8 cellular contexts compared by ENCODE assay signal in genomic region chr19:588093-588742, GRCh38. TPM values are rescaled to one million over a fixed set of nuclear protein-coding genes. Genes with fewer than 3 reads are reported as not detected.
DNase-seq lines count a peak whose midpoint lies in the region; ATAC-seq, FAIRE-seq and TF ChIP-seq lines count a peak whose summit lies in the region.
"Had no signal": no experiment of that assay in that cellular context is flagged by ENCODE, and none has a peak within 500 bp of the region (broad histone marks: within the 10 kb centered on the region; RNA-seq: fewer than 3 reads in every experiment).

No MANE protein-coding gene starts in this region.

- peak; percentile 44 for FAIRE-seq in K562 (lab: Jason Lieb, UNC)

- H3K27me3 ChIP-seq in K562 (ENCODE audit: control insufficient read depth in 2 of 2, insufficient read depth in 2 of 2, low read length in 2 of 2): peaks cover 0 to 13% of the 10 kb centered on the region in 2 experiments; a peak in 2 of 5 replicates

- no TSS peak for BruUV-seq in K562 (replicated peaks; lab: Mats Ljungman, UMichigan)

- POLR2A ChIA-PET in K562 (lab: Yijun Ruan, JAX): no interaction called here

- TF ChIP-seq RAD21 in K562 (CRISPR knock-in tag; conservative IDR thresholded peaks at IDR 0.05 in 1 of 2, IDR thresholded peaks at IDR 0.05 in 1 of 2): 0 out of 4 replicates have a peak, but pooled peaks of 1 of the 2 experiments have one; percentile 18

- peaks cover 5% of the 10 kb centered on the region; the same call in 1 of the 3 replicates for H3K36me3 ChIP-seq in K562 (ENCODE audit: control insufficient read depth, insufficient read depth, low read length)

- CTCF ChIA-PET in K562 (lab: Yijun Ruan, JAX; ENCODE audit: low intra/inter-chr PET ratio): interaction anchor here (0.5 kb wide), 1 partner anchor 393 kb away, joined by 3 read pairs; no protein-coding TSS in a partner anchor

- in situ Hi-C loops in K562 (cut with MboI): no loop called here

- no peak overlapping the region for H3K4me2 ChIP-seq in K562 (ENCODE audit: insufficient read depth, low read length)

- H3K4me1 ChIP-seq in K562 (replicated peaks in 1 of 2; ENCODE audit: control insufficient read depth in 2 of 2, insufficient read depth in 2 of 2, low read length in 2 of 2): peaks cover 3 to 89% of the 10 kb centered on the region in 2 experiments; a peak in 3 of 5 replicates
- H3K4me1 ChIP-seq: gastrocnemius medialis had no signal

- no peaks in the 10 kb centered on the region for H3K9me3 ChIP-seq in K562 (replicated peaks; ENCODE audit: control insufficient read depth, insufficient read depth, low read depth, low read length)
- H3K9me3 ChIP-seq: gastrocnemius medialis had no signal

- no peaks in the 10 kb centered on the region for H3K9me1 ChIP-seq in K562 (ENCODE audit: control insufficient read depth, insufficient read depth, low read length)

- ATAC-seq in K562: peak; percentile 61
- no peak for ATAC-seq in HG03469 (IDR thresholded peaks at IDR 0.05; ENCODE audit: unreplicated experiment)

- intact Hi-C loops in K562 (cut with micrococcal nuclease): loop anchor here (10.0 kb wide), 2 partner anchors 53 to 147 kb away; partner anchors contain the start of gene CDC34

- peaks cover 21% of the 10 kb centered on the region for H4K20me1 ChIP-seq in K562 (replicated peaks; ENCODE audit: control insufficient read depth, insufficient read depth, low read length)

- DNase-seq in NCI-H187 treated with DMSO at 0.1 percent for 48 hours (lab: John Stamatoyannopoulos, UW): peak; percentile 10
- DNase-seq in T-helper 22 cell (ENCODE audit: low read depth): peak; percentile 32
- DNase-seq in K562 (ENCODE audit: extremely low read depth in 1 of 4, low spot score in 3 of 4): peak; percentile 39 to 76 (median 48)
- peak; percentile 82 for DNase-seq in iPS-NIHi11 (ENCODE audit: low spot score)
- DNase-seq in stimulated activated CD4-positive, alpha-beta T cell treated with anti-CD3 and anti-CD28 coated beads, Interleukin-15, amount 100 ng/mL, for 48 hours (ENCODE audit: low read depth in 2 of 2): peak; percentile 58 to 61
- DNase-seq: gastrocnemius medialis had no signal

- TF ChIP-seq EP300 in K562 (IDR thresholded peaks at IDR 0.05; ENCODE audit: low read length): no peak

- TF ChIP-seq POLR2A in K562 (conservative IDR thresholded peaks at IDR 0.05): no peak

- H3K9ac ChIP-seq in K562 (ENCODE audit: insufficient read depth in 1 of 2, low read depth in 2 of 2, low read length in 2 of 2): no peak overlapping the region

- WGBS in K562 (ENCODE audit: insufficient coverage, low coverage, missing lambda C conversion rate): 41% methylated on average over 27 of the region's 41 CpGs

- TF ChIP-seq CTCF in GM12873 (IDR thresholded peaks at IDR 0.05; ENCODE audit: insufficient read depth, low read depth, low read length, missing control alignments) (peak; percentile 63), K562 (IDR thresholded peaks at IDR 0.05 in 2 of 3, conservative IDR thresholded peaks at IDR 0.05 in 1 of 3; ENCODE audit: insufficient read depth in 2 of 3, low read depth in 1 of 3, low read length in 3 of 3) (peak; percentile 54 to 65 (median 64))

- H2AFZ ChIP-seq in K562 (ENCODE audit: low read depth, low read length): no peak overlapping the region

- no peaks in the 10 kb centered on the region for H3K79me2 ChIP-seq in K562 (ENCODE audit: control insufficient read depth, insufficient read depth, low read length)

- no peak overlapping the region for H3K4me3 ChIP-seq in K562
- H3K4me3 ChIP-seq: gastrocnemius medialis had no signal

- H3K27ac ChIP-seq in K562 (ENCODE audit: extremely low read depth, low read depth, low read length): no peak overlapping the region
- H3K27ac ChIP-seq: gastrocnemius medialis had no signal

RNA-seq across cellular contexts. Expression of gene HCN2, which starts 1.5 kb away (rescaled TPM):
- 2.7 and 8.1 TPM in 2 replicates for total RNA-seq in K562 (2011; cell fraction: chromatin; rRNA removed; ENCODE audit: low replicate concordance)
- total RNA-seq in K562 (2011; cell fraction: nucleolus; rRNA removed): 6.2 and 7.2 TPM in 2 replicates
- total RNA-seq in K562 (2011; cell fraction: nucleoplasm; rRNA removed): 3.6 and 3.7 TPM in 2 replicates
- total RNA-seq in K562 (2014; rRNA removed) (0.82 and 1.3 TPM in 2 replicates), K562 (2014; rRNA removed; fragmentation: Illumina TruSeq; extraction: Trizol) (0.29 and 0.40 TPM in 2 replicates), K562 (2015; rRNA removed; fragmentation: Illumina TruSeq; extraction: Trizol) (0.29 and 0.30 TPM in 2 replicates), K562 (2021) (3.9 and 4.2 TPM in 2 replicates)
- polyA plus RNA-seq in K562 (2011; rRNA removed) (0.64 and 0.76 TPM in 2 replicates), K562 (2014; fragmentation: Illumina TruSeq; extraction: Trizol) (0.91 and 1.9 TPM in 2 replicates), K562 (2014; fragmentation: Nextera tagmentation; extraction: Ambion mirVana) (not detected), K562 (2014; rRNA removed) (0.86 and 1.2 TPM in 2 replicates)
- polyA plus RNA-seq in K562 (2011; cell fraction: cytosol; rRNA removed): 1.1 and 1.5 TPM in 2 replicates
- polyA plus RNA-seq in K562 (2011; cell fraction: nucleus; rRNA removed): 3.0 and 3.9 TPM in 2 replicates
- 1.6 and 1.7 TPM in 2 replicates for polyA plus RNA-seq in K562 (2012)
- polyA minus RNA-seq in K562 (2011; rRNA and poly(A)+ RNA removed): 1.3 and 1.6 TPM in 2 replicates
- 2.3 and 3.5 TPM in 2 replicates for polyA minus RNA-seq in K562 (2011; cell fraction: cytosol; rRNA and poly(A)+ RNA removed)
- 1.5 and 2.2 TPM in 2 replicates for polyA minus RNA-seq in K562 (2011; cell fraction: nucleus; rRNA and poly(A)+ RNA removed)

RNA-seq across cellular contexts. Expression of gene BSG, which starts 15.8 kb away (rescaled TPM):
- 106 and 369 TPM in 2 replicates for total RNA-seq in K562 (2011; cell fraction: chromatin; rRNA removed; ENCODE audit: low replicate concordance)
- 735 and 796 TPM in 2 replicates for total RNA-seq in K562 (2011; cell fraction: nucleolus; rRNA removed)
- 350 and 437 TPM in 2 replicates for total RNA-seq in K562 (2011; cell fraction: nucleoplasm; rRNA removed)
- total RNA-seq in K562 (2014; rRNA removed): 398 and 484 TPM in 2 replicates
- total RNA-seq in K562 (2014; rRNA removed; fragmentation: Illumina TruSeq; extraction: Trizol): 59.1 and 89.1 TPM in 2 replicates
- 211 and 220 TPM in 2 replicates for total RNA-seq in K562 (2015; rRNA removed; fragmentation: Illumina TruSeq; extraction: Trizol)
- total RNA-seq in K562 (2021): 495 and 506 TPM in 2 replicates
- 129 and 411 TPM in 2 replicates for polyA plus RNA-seq in K562 (2011; rRNA removed)
- 277 and 455 TPM in 2 replicates for polyA plus RNA-seq in K562 (2011; cell fraction: cytosol; rRNA removed)
- 198 and 199 TPM in 2 replicates for polyA plus RNA-seq in K562 (2011; cell fraction: nucleus; rRNA removed)
- 362 and 456 TPM in 2 replicates for polyA plus RNA-seq in K562 (2012)
- polyA plus RNA-seq in K562 (2014; fragmentation: Illumina TruSeq; extraction: Trizol): 187 and 351 TPM in 2 replicates
- 10 to 100 TPM in 1 of 2 experiments, 1 to 10 TPM in 1; 4.6 to 17.9 TPM for polyA plus RNA-seq in K562 (2014; fragmentation: Nextera tagmentation; extraction: Ambion mirVana)
- polyA plus RNA-seq in K562 (2014; rRNA removed): 236 and 311 TPM in 2 replicates
- 61.0 and 70.9 TPM in 2 replicates for polyA minus RNA-seq in K562 (2011; rRNA and poly(A)+ RNA removed)
- 197 and 315 TPM in 2 replicates for polyA minus RNA-seq in K562 (2011; cell fraction: cytosol; rRNA and poly(A)+ RNA removed)
- polyA minus RNA-seq in K562 (2011; cell fraction: nucleus; rRNA and poly(A)+ RNA removed): 48.1 and 72.2 TPM in 2 replicates

RNA-seq across cellular contexts. Expression of gene GZMM, which starts 44.4 kb away (rescaled TPM):
- total RNA-seq in K562 (2011; cell fraction: chromatin; rRNA removed; ENCODE audit: low replicate concordance): 0.49 and 1.6 TPM in 2 replicates
- 4.0 and 4.5 TPM in 2 replicates for total RNA-seq in K562 (2011; cell fraction: nucleolus; rRNA removed)
- total RNA-seq in K562 (2011; cell fraction: nucleoplasm; rRNA removed): 1.4 and 1.9 TPM in 2 replicates
- 2.3 and 2.6 TPM in 2 replicates for total RNA-seq in K562 (2014; rRNA removed)
- not detected in 2 replicates for total RNA-seq in K562 (2014; rRNA removed; fragmentation: Illumina TruSeq; extraction: Trizol)
- 0.62 and 1.1 TPM in 2 replicates for total RNA-seq in K562 (2015; rRNA removed; fragmentation: Illumina TruSeq; extraction: Trizol)
- 0.72 and 1.8 TPM in 2 replicates for total RNA-seq in K562 (2021)
- 0.70 and 0.97 TPM in 2 replicates for polyA plus RNA-seq in K562 (2011; rRNA removed)
- polyA plus RNA-seq in K562 (2011; cell fraction: cytosol; rRNA removed): 1.9 and 5.9 TPM in 2 replicates
- 0.87 and 1.8 TPM in 2 replicates for polyA plus RNA-seq in K562 (2011; cell fraction: nucleus; rRNA removed)
- polyA plus RNA-seq in K562 (2012): 1.7 and 3.5 TPM in 2 replicates
- 0.61 TPM in 1 of 2 replicates, not detected in the other for polyA plus RNA-seq in K562 (2014; fragmentation: Illumina TruSeq; extraction: Trizol)
- polyA plus RNA-seq in K562 (2014; fragmentation: Nextera tagmentation; extraction: Ambion mirVana): under 1 TPM; 0.08 to 0.27 TPM
- 1.8 and 2.2 TPM in 2 replicates for polyA plus RNA-seq in K562 (2014; rRNA removed)
- not detected in 2 replicates for polyA minus RNA-seq in K562 (2011; rRNA and poly(A)+ RNA removed)
- polyA minus RNA-seq in K562 (2011; cell fraction: cytosol; rRNA and poly(A)+ RNA removed): 2.5 TPM in 1 of 2 replicates, not detected in the other
- polyA minus RNA-seq in K562 (2011; cell fraction: nucleus; rRNA and poly(A)+ RNA removed): not detected in 2 replicates

RNA-seq across cellular contexts. Expression of gene POLRMT, which starts 45.1 kb away (rescaled TPM):
- total RNA-seq in K562 (2011; cell fraction: chromatin; rRNA removed; ENCODE audit: low replicate concordance): 71.2 and 248 TPM in 2 replicates
- 221 and 235 TPM in 2 replicates for total RNA-seq in K562 (2011; cell fraction: nucleolus; rRNA removed)
- 86.3 and 109 TPM in 2 replicates for total RNA-seq in K562 (2011; cell fraction: nucleoplasm; rRNA removed)
- total RNA-seq in K562 (2014; rRNA removed) (82.8 and 96.5 TPM in 2 replicates), K562 (2014; rRNA removed; fragmentation: Illumina TruSeq; extraction: Trizol) (33.4 and 49.3 TPM in 2 replicates), K562 (2015; rRNA removed; fragmentation: Illumina TruSeq; extraction: Trizol) (61.9 and 68.0 TPM in 2 replicates), K562 (2021) (134 and 144 TPM in 2 replicates)
- polyA plus RNA-seq in K562 (2011; rRNA removed) (60.8 and 111 TPM in 2 replicates), K562 (2014; fragmentation: Illumina TruSeq; extraction: Trizol) (71.8 and 99.5 TPM in 2 replicates), K562 (2014; fragmentation: Nextera tagmentation; extraction: Ambion mirVana) (10 to 100 TPM; 30.3 to 34.0 TPM), K562 (2014; rRNA removed) (67.5 and 88.4 TPM in 2 replicates)
- polyA plus RNA-seq in K562 (2011; cell fraction: cytosol; rRNA removed): 39.8 and 94.7 TPM in 2 replicates
- polyA plus RNA-seq in K562 (2011; cell fraction: nucleus; rRNA removed): 319 and 523 TPM in 2 replicates
- polyA plus RNA-seq in K562 (2012): 95.6 and 140 TPM in 2 replicates
- 60.0 and 108 TPM in 2 replicates for polyA minus RNA-seq in K562 (2011; rRNA and poly(A)+ RNA removed)
- polyA minus RNA-seq in K562 (2011; cell fraction: cytosol; rRNA and poly(A)+ RNA removed): 88.4 and 105 TPM in 2 replicates
- 57.5 and 62.3 TPM in 2 replicates for polyA minus RNA-seq in K562 (2011; cell fraction: nucleus; rRNA and poly(A)+ RNA removed)

RNA-seq across cellular contexts. Expression of gene FGF22, which starts 51.5 kb away (rescaled TPM):
- total RNA-seq in K562 (2011; cell fraction: chromatin; rRNA removed; ENCODE audit: low replicate concordance): 2.3 and 4.6 TPM in 2 replicates
- 3.2 and 3.7 TPM in 2 replicates for total RNA-seq in K562 (2011; cell fraction: nucleolus; rRNA removed)
- 2.6 and 4.0 TPM in 2 replicates for total RNA-seq in K562 (2011; cell fraction: nucleoplasm; rRNA removed)
- 0.49 and 1.7 TPM in 2 replicates for total RNA-seq in K562 (2014; rRNA removed)
- total RNA-seq in K562 (2014; rRNA removed; fragmentation: Illumina TruSeq; extraction: Trizol): not detected in 2 replicates
- total RNA-seq in K562 (2015; rRNA removed; fragmentation: Illumina TruSeq; extraction: Trizol): 0.25 TPM in 1 of 2 replicates, not detected in the other
- 0.58 and 0.86 TPM in 2 replicates for total RNA-seq in K562 (2021)
- 0.14 and 0.24 TPM in 2 replicates for polyA plus RNA-seq in K562 (2011; rRNA removed)
- 0.18 and 0.34 TPM in 2 replicates for polyA plus RNA-seq in K562 (2011; cell fraction: cytosol; rRNA removed)
- polyA plus RNA-seq in K562 (2011; cell fraction: nucleus; rRNA removed): 1.5 and 3.3 TPM in 2 replicates
- polyA plus RNA-seq in K562 (2012): 0.60 and 0.89 TPM in 2 replicates
- 0.14 TPM in 1 of 2 replicates, not detected in the other for polyA plus RNA-seq in K562 (2014; fragmentation: Illumina TruSeq; extraction: Trizol)
- polyA plus RNA-seq in K562 (2014; fragmentation: Nextera tagmentation; extraction: Ambion mirVana): not detected
- polyA plus RNA-seq in K562 (2014; rRNA removed): 1.6 and 2.2 TPM in 2 replicates
- polyA minus RNA-seq in K562 (2011; rRNA and poly(A)+ RNA removed): not detected in 2 replicates
- polyA minus RNA-seq in K562 (2011; cell fraction: cytosol; rRNA and poly(A)+ RNA removed): not detected in 2 replicates
- polyA minus RNA-seq in K562 (2011; cell fraction: nucleus; rRNA and poly(A)+ RNA removed): 0.33 and 0.40 TPM in 2 replicates
- total RNA-seq: gastrocnemius medialis had no signal

Comparison
In these comparisons a context has a peak if more than half of its experiments do, and no peak if none do; other contexts are left out.
1. DNase-seq: peak in every context shown above with its lines; median percentile 82 in iPS-NIHi11; 60 in stimulated activated CD4-positive, alpha-beta T cell treated with anti-CD3 and anti-CD28 coated beads, Interleukin-15, amount 100 ng/mL, for 48 hours; 48 in K562; 32 in T-helper 22 cell; 10 in NCI-H187 treated with DMSO at 0.1 percent for 48 hours.